ENCODE assay signal across 20 cellular contexts in the genomic region with DNA sequence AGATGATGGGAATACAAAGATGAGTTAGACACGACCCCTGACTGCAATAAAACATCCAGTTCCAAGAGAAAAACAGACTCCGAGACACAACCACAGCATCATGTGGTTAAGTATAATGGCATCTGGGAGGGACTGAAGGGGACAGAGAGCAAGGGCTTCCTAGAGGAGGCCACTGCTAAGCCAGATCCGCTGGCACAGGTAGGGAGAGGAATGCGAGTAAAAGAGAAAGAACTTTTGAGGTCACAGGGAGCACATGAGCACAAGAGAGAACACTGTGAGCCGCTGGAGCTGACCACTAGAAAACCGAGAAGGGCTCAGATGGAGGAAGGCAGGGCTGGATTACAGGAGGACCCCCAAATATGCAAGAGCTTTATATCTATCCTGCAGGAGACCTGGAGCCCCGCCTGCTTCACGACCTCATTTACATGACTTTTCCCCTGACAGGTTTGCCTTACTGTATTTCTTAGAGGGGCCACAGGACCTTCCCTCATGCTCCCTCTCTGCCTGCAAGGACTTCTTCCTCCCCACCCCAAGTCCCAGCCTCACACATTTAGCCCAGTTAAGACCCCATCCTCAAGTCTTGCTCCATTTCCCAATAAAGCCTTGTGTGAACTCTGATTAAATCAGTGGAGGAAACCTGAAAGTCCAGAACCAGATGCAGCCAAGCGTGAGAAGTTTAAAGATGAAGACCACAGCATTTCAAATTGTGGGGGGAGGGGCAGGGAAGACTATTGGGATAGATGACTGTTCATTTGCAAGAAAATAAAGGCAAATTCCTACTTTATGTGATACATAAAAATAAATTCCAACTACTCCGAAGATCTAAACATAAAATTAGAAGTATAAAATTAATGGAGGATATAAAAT.
"Had no signal": no experiment of that assay in that cellular context is flagged by ENCODE, and none has a peak within 500 bp of the region (broad histone marks: within the 10 kb centered on the region; RNA-seq: fewer than 3 reads in every experiment).

No MANE protein-coding gene starts in this region.

- H3K27me3 ChIP-seq: adrenal gland, right atrium auricular region, transverse colon, vagina had no signal

- H3K4me3 Mint-ChIP-seq: activated CD8-positive, alpha-beta T cell treated with anti-CD3 and anti-CD28 coated beads for 36 hours; activated T-cell treated with anti-CD3 and anti-CD28 coated beads, Interleukin-2, amount 50 U/mL, for 24 hours had no signal

- H3K9me3 ChIP-seq: adrenal gland, left ventricle myocardium inferior, prostate gland, right atrium auricular region, transverse colon, vagina had no signal

- DNase-seq: activated CD4-positive, alpha-beta T cell treated with anti-CD3 and anti-CD28 coated beads for 48 hours; activated CD8-positive, alpha-beta T cell treated with anti-CD3 and anti-CD28 coated beads for 36 hours; activated naive CD4-positive, alpha-beta T cell treated with anti-CD3 and anti-CD28 coated beads, Interleukin-2, amount 50 U/mL, for 16 hours; activated T-cell treated with anti-CD3 and anti-CD28 coated beads, Interleukin-2, amount 50 U/mL, for 24 hours; adrenal gland; dermis blood vessel endothelial cell; foreskin melanocyte; glutamatergic neuron; hippocampal formation; left ventricle myocardium inferior; mammary epithelial cell; stimulated activated CD4-positive, alpha-beta T cell treated with anti-CD3 and anti-CD28 coated beads, Interleukin-2, amount 100 ng/mL, for 24 hours; stimulated activated naive CD8-positive, alpha-beta T cell treated with anti-CD3 and anti-CD28 coated beads, Interleukin-15, Interleukin-2, amounts not matched to agents 100 U/mL and 50 U/mL, for 24 hours; SW 1271; transverse colon had no signal

- H3K9me3 Mint-ChIP-seq: activated CD8-positive, alpha-beta T cell treated with anti-CD3 and anti-CD28 coated beads for 36 hours; activated T-cell treated with anti-CD3 and anti-CD28 coated beads, Interleukin-2, amount 50 U/mL, for 24 hours; activated T-helper 2 cell treated with anti-CD3 and anti-CD28 coated beads, Interferon-gamma antibody, Interleukin-2, Interleukin-4, amounts not matched to agents 10 μg/mL and 5 μg/mL and 100 μg/mL, durations not matched to agents 14 hours and 24 hours and 36 hours had no signal

- H3K4me3 ChIP-seq: adrenal gland, left ventricle myocardium inferior, prostate gland, right atrium auricular region, transverse colon, vagina had no signal

- H3K4me1 ChIP-seq: adrenal gland, left ventricle myocardium inferior, prostate gland, right atrium auricular region, transverse colon, vagina had no signal

- H3K27ac ChIP-seq: adrenal gland, epithelial cell of prostate, left ventricle myocardium inferior, prostate gland, right atrium auricular region, transverse colon, vagina had no signal

- ATAC-seq: activated CD8-positive, alpha-beta T cell treated with anti-CD3 and anti-CD28 coated beads for 36 hours; stimulated activated naive CD8-positive, alpha-beta T cell treated with anti-CD3 and anti-CD28 coated beads, Interleukin-15, Interleukin-2, amounts not matched to agents 100 U/mL and 50 U/mL, for 24 hours had no signal

- H3K36me3 ChIP-seq: adrenal gland, left ventricle myocardium inferior, prostate gland, right atrium auricular region, transverse colon, vagina had no signal

- H3K27ac Mint-ChIP-seq: activated CD8-positive, alpha-beta T cell treated with anti-CD3 and anti-CD28 coated beads for 36 hours; activated T-cell treated with anti-CD3 and anti-CD28 coated beads, Interleukin-2, amount 50 U/mL, for 24 hours; activated T-helper 2 cell treated with anti-CD3 and anti-CD28 coated beads, Interferon-gamma antibody, Interleukin-2, Interleukin-4, amounts not matched to agents 10 μg/mL and 5 μg/mL and 100 μg/mL, durations not matched to agents 14 hours and 24 hours and 36 hours had no signal

- H3K27me3 Mint-ChIP-seq: activated T-cell treated with anti-CD3 and anti-CD28 coated beads, Interleukin-2, amount 50 U/mL, for 24 hours had no signal
